9 cellular contexts compared by ENCODE assay signal in the genomic region with DNA sequence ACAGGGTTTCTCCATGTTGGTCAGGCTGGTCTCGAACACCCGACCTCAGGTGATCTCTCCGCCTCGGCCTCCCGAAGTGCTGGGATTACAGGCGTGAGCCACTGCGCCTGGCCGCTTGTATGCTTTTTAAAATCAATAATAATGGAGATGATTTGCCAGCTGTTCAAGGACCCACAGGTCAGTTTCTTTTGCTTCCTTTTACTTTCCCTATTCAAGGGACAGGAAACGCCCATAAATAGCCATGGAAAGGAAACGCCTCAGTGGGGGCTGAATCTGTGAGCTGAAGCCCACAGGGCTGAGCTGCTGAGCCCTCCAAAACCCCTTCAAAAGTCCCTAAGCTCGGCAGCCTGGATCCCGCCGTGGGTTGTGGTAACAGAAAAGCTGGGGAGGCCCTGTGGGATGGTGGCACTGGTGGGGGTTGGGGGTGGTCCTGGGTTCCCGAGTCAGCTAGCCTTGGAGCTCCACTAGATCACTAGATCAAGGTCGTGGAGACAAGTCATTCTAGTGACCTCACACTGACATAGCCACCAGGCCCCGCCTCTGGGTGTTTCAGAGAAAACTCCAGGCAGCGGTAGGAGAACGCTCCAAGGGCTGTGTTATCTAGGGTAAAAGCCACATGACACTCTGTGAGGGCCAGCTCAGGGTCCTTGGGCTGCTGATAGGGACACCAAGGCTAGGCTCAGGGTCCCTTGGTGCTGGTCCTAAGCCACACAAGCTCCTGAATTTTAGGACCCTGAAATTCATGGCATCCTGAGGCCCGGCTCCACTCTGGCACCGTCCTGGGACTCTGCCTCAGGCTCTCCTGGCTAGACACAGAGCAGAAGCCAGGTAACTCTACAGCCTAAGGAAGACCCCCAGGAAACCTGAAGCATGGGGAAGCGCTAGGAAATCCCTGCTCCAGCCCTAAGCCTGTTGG. TPM values are rescaled to one million over a fixed set of nuclear protein-coding genes. Genes with fewer than 3 reads are reported as not detected.
A peak's percentile ranks its signal among the peaks of the same experiment; 100 is the strongest.
DNase-seq lines count a peak whose midpoint lies in the region; FAIRE-seq and TF ChIP-seq lines count a peak whose summit lies in the region.
"Had no signal": no experiment of that assay in that cellular context is flagged by ENCODE, and none has a peak within 500 bp of the region (broad histone marks: within the 10 kb centered on the region; RNA-seq: fewer than 3 reads in every experiment).

No MANE protein-coding gene starts in this region.

- TF ChIP-seq POLR2A in breast epithelium (IDR thresholded peaks at IDR 0.05): no peak

- no peak overlapping the region for H3K27ac Mint-ChIP-seq in MCF 10A (ENCODE audit: low read depth, unreplicated experiment)
- H3K27ac Mint-ChIP-seq in nephron: peak overlapping the region in 2 of 3 experiments; percentile 23 to 25
- H3K27ac Mint-ChIP-seq: activated T-helper 17 cell treated with anti-CD3 and anti-CD28 coated beads, Interleukin-2, amount 50 U/mL, for 72 hours had no signal

- H3K9me3 ChIP-seq in breast epithelium (no peaks in the 10 kb centered on the region), mammary epithelial cell (replicated peaks; ENCODE audit: insufficient read depth, low read length) (no peaks in the 10 kb centered on the region)

- intact Hi-C loops in breast epithelium (cut with DNase I; ENCODE audit: low total_unique reads) (no loop called here), MCF 10A (cut with micrococcal nuclease) (no loop called here), mammary epithelial cell (cut with micrococcal nuclease) (no loop called here)

- no peak overlapping the region for H2AFZ ChIP-seq in mammary epithelial cell (ENCODE audit: low read depth, low read length)

- dilution Hi-C loops in mammary epithelial cell (cut with HindIII; ENCODE audit: low sequenced_read_pairs): no loop called here

- DNase-seq in breast epithelium (ENCODE audit: low spot score in 2 of 2) (no peak), MCF 10A (ENCODE audit: unreplicated experiment) (no peak), fibroblast of mammary gland (ENCODE audit: low read depth) (peak; percentile 65), NCI-H1694 treated with DMSO at 0.1 percent for 48 hours (lab: John Stamatoyannopoulos, UW) (no peak), mammary epithelial cell (no peak), HTR-8/SVneo (ENCODE audit: insufficient read length, low spot score) (no peak), NCI-H524 treated with DMSO at 0.1 percent for 48 hours (lab: John Stamatoyannopoulos, UW) (no peak)

- H3K36me3 ChIP-seq in breast epithelium (no peaks in the 10 kb centered on the region), mammary epithelial cell (ENCODE audit: insufficient read depth, low read length) (no peaks in the 10 kb centered on the region)

- H3K9me3 Mint-ChIP-seq in MCF 10A (ENCODE audit: unreplicated experiment) (no peaks in the 10 kb centered on the region), nephron (no peaks in the 10 kb centered on the region)
- H3K9me3 Mint-ChIP-seq: activated T-helper 17 cell treated with anti-CD3 and anti-CD28 coated beads, Interleukin-2, amount 50 U/mL, for 72 hours had no signal

- 87% methylated on average over 18 of the region's 21 CpGs for WGBS in mammary epithelial cell (ENCODE audit: low coverage, missing lambda C conversion rate)

- CTCF ChIA-PET in MCF 10A (lab: Yijun Ruan, JAX) (interaction anchor here (0.6 to 0.8 kb wide), 4 partner anchors 8 to 1151 kb away, joined by 3 to 5 read pairs (median 4); no protein-coding TSS in a partner anchor), mammary epithelial cell (lab: Charles Lee; ENCODE audit: low non-redundant PET) (no interaction called here)

- no peaks in the 10 kb centered on the region for H4K20me1 ChIP-seq in mammary epithelial cell (ENCODE audit: insufficient read depth, low read length)

- no peaks in the 10 kb centered on the region for H3K79me2 ChIP-seq in mammary epithelial cell (ENCODE audit: insufficient read depth, low read length)

- no peaks in the 10 kb centered on the region for H3K27me3 ChIP-seq in breast epithelium
- H3K27me3 ChIP-seq in mammary epithelial cell (ENCODE audit: insufficient read depth, low read length): no peaks in the 10 kb centered on the region

- no peak for FAIRE-seq in HTR-8/SVneo (lab: Jason Lieb, UNC)

- POLR2A ChIA-PET in MCF 10A (lab: Yijun Ruan, JAX): interaction anchor here (0.6 to 38.7 kb wide), 5 partner anchors 9 to 1656 kb away, joined by 3 to 1263 read pairs (median 5); a partner anchor contains a TSS

- TF ChIP-seq CTCF in breast epithelium (IDR thresholded peaks at IDR 0.05): no peak
- no peak for TF ChIP-seq CTCF in MCF 10A (IDR thresholded peaks at IDR 0.05; ENCODE audit: unreplicated experiment)
- no peak for TF ChIP-seq CTCF in fibroblast of mammary gland (conservative IDR thresholded peaks at IDR 0.05; ENCODE audit: control insufficient read depth, insufficient read depth, low read depth, low read length)
- no peak for TF ChIP-seq CTCF in nephron (IDR thresholded peaks at IDR 0.05; ENCODE audit: unreplicated experiment in 3 of 3)
- TF ChIP-seq CTCF in mammary epithelial cell (conservative IDR thresholded peaks at IDR 0.05 in 1 of 2, IDR thresholded peaks at IDR 0.05 in 1 of 2; ENCODE audit: extremely low read depth in 1 of 2, insufficient read depth in 1 of 2, low read depth in 1 of 2, low read length in 2 of 2): no peak

- H3K9ac ChIP-seq in mammary epithelial cell (ENCODE audit: insufficient read depth, low read length): no peak overlapping the region

- no peak overlapping the region for H3K4me2 ChIP-seq in mammary epithelial cell (ENCODE audit: insufficient read depth, low read depth, low read length)

- peak overlapping the region in 1 of 3 donors; percentile 15 for H3K4me3 ChIP-seq in breast epithelium
- H3K4me3 ChIP-seq in fibroblast of mammary gland (ENCODE audit: control insufficient read depth, low read depth, low read length): no peak overlapping the region
- no peak overlapping the region for H3K4me3 ChIP-seq in mammary epithelial cell (replicated peaks in 1 of 3; ENCODE audit: insufficient read depth in 1 of 3, low read depth in 2 of 3, low read length in 3 of 3)

- peaks cover 0 to 5% of the 10 kb centered on the region in 2 donors for H3K4me1 ChIP-seq in breast epithelium
- H3K4me1 ChIP-seq in mammary epithelial cell (ENCODE audit: insufficient read depth, low read length): no peaks in the 10 kb centered on the region

- in situ Hi-C loops in mammary epithelial cell (cut with MboI; ENCODE audit: low sequenced_read_pairs in 2 of 2): no loop called here

- H3K4me1 Mint-ChIP-seq in MCF 10A (ENCODE audit: insufficient read depth, unreplicated experiment): peaks cover 2% of the 10 kb centered on the region
- peaks cover 22% of the 10 kb centered on the region for H3K4me1 Mint-ChIP-seq in nephron
- H3K4me1 Mint-ChIP-seq: activated T-helper 17 cell treated with anti-CD3 and anti-CD28 coated beads, Interleukin-2, amount 50 U/mL, for 72 hours had no signal

- no peaks in the 10 kb centered on the region for H3K27me3 Mint-ChIP-seq in MCF 10A (ENCODE audit: insufficient read depth, unreplicated experiment)
- H3K27me3 Mint-ChIP-seq in nephron (ENCODE audit: low read depth): no peaks in the 10 kb centered on the region
- H3K27me3 Mint-ChIP-seq: activated T-helper 17 cell treated with anti-CD3 and anti-CD28 coated beads, Interleukin-2, amount 50 U/mL, for 72 hours had no signal

- H3K4me3 Mint-ChIP-seq in MCF 10A (ENCODE audit: unreplicated experiment) (no peak overlapping the region), nephron (no peak overlapping the region)
- H3K4me3 Mint-ChIP-seq: activated T-helper 17 cell treated with anti-CD3 and anti-CD28 coated beads, Interleukin-2, amount 50 U/mL, for 72 hours had no signal

- H3K36me3 Mint-ChIP-seq in MCF 10A (ENCODE audit: insufficient read depth, unreplicated experiment) (no peaks in the 10 kb centered on the region), nephron (ENCODE audit: low read depth) (no peaks in the 10 kb centered on the region)

- H3K27ac ChIP-seq in breast epithelium: peak overlapping the region; percentile 64 to 79
- no peak overlapping the region for H3K27ac ChIP-seq in mammary epithelial cell (ENCODE audit: insufficient read depth, low read depth, low read length)

- BruUV-seq in MCF 10A (replicated peaks; lab: Mats Ljungman, UMichigan): no TSS peak
- no TSS peak for BruUV-seq in mammary epithelial cell (replicated peaks; lab: Mats Ljungman, UMichigan)

RNA-seq across cellular contexts. Expression of a gene that starts 18.0 kb away (rescaled TPM):
- 1,000 to 10,000 TPM in 2 of 3 donors, 100 to 1,000 TPM in 1; 752 to 1,562 (median 1,015) TPM for total RNA-seq in breast epithelium
- total RNA-seq in MCF 10A (2022): 594 and 611 TPM in 2 replicates
- 10 to 100 TPM; 20.7 to 28.8 TPM for total RNA-seq in mammary epithelial cell
- 19.1 TPM for polyA plus RNA-seq in mammary epithelial cell
- 22.7 TPM for polyA minus RNA-seq in mammary epithelial cell

RNA-seq across cellular contexts. Expression of a gene that starts 45.0 kb away (rescaled TPM):
- total RNA-seq in breast epithelium: 100 to 1,000 TPM in 1 of 3 donors, 10 to 100 TPM in 2; 86.6 to 139 (median 95.2) TPM
- 257 and 292 TPM in 2 replicates for total RNA-seq in MCF 10A (2022)
- 10 to 100 TPM; 58.8 to 98.6 TPM for total RNA-seq in mammary epithelial cell
- polyA plus RNA-seq in mammary epithelial cell: 111 TPM
- polyA minus RNA-seq in mammary epithelial cell: 158 TPM

Comparison
In these comparisons a context has a peak if more than half of its experiments do, and no peak if none do; other contexts are left out.
1. RNA of a gene that starts 18.0 kb away (total RNA-seq): 752 to 1,562 TPM in breast epithelium and 594 to 611 TPM in MCF 10A; 20.7 to 28.8 TPM in mammary epithelial cell; every median in the first group is over 10 times any median in the second.